ENCODE assay signal across 1 cellular context in the genomic region with DNA sequence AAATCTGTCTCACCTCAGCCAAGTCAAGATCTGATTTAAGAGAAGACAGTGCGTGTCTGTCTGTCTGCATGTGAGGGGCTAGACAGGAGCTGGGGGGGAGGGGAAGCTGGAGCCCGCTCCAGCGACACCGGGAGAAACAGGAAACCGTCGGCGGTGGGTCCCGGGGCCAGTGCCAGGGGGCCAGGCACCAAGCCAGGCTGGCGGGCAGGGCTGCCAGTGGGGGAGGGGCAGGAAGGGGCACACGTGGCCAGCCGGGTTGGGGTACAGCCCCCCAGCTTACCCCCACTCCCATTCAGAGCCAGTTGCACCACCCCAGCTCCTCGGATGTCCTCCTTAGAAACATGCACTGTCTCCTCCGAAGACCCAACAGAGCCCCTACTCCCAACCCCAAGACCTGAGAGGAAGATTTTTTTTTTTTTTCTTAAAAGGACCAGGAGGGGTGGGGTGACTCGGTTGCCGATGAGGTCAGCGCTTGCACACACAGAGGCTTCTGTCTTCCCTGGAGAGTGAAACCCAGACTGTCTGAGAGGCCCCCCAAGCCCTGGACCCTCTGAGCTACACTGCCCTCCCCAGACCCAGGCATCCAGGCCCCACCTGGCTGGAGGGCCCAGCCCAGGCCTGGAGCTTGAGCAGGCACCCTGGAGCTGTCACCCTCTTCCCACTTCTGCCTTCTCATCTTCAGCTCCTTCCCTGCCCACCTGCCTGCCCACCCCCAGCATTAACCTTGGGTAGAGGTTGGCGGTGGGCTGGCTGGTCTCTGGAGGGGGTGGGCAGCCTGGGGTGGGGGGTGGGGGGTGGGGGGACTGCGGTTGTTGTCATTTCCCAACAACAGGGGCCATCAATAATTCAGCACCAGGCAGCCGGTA.
TF ChIP-seq lines count a peak whose summit lies in the region.

No MANE protein-coding gene starts in this region.

TF ChIP-seq in WTC11, 78 proteins besides CTCF, POLR2A, EP300 and RAD21 (continued from another document):
- TF ChIP-seq, protein P1, sequence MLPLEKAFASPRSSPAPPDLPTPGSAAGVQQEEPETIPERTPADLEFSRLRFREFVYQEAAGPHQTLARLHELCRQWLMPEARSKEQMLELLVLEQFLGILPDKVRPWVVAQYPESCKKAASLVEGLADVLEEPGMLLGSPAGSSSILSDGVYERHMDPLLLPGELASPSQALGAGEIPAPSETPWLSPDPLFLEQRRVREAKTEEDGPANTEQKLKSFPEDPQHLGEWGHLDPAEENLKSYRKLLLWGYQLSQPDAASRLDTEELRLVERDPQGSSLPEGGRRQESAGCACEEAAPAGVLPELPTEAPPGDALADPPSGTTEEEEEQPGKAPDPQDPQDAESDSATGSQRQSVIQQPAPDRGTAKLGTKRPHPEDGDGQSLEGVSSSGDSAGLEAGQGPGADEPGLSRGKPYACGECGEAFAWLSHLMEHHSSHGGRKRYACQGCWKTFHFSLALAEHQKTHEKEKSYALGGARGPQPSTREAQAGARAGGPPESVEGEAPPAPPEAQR (CRISPR knock-in tag; IDR thresholded peaks at IDR 0.05): no peak
- TF ChIP-seq SOX15 (CRISPR knock-in tag; IDR thresholded peaks at IDR 0.05): no peak
- no peak for TF ChIP-seq NFE2L1 (CRISPR knock-in tag; IDR thresholded peaks at IDR 0.05)
- no peak for TF ChIP-seq AR (CRISPR knock-in tag; IDR thresholded peaks at IDR 0.05)
- no peak for TF ChIP-seq ARID4B (CRISPR knock-in tag; IDR thresholded peaks at IDR 0.05; ENCODE audit: borderline replicate concordance)
- TF ChIP-seq HMGA2 (CRISPR knock-in tag; IDR thresholded peaks at IDR 0.05): no peak
- no peak for TF ChIP-seq ATF1 (CRISPR knock-in tag; IDR thresholded peaks at IDR 0.05)
- TF ChIP-seq ESRRA (CRISPR knock-in tag; IDR thresholded peaks at IDR 0.05; ENCODE audit: borderline replicate concordance): no peak
- TF ChIP-seq MAX (CRISPR knock-in tag; IDR thresholded peaks at IDR 0.05): no peak
